1 cellular context compared by ENCODE assay signal in the genomic region with DNA sequence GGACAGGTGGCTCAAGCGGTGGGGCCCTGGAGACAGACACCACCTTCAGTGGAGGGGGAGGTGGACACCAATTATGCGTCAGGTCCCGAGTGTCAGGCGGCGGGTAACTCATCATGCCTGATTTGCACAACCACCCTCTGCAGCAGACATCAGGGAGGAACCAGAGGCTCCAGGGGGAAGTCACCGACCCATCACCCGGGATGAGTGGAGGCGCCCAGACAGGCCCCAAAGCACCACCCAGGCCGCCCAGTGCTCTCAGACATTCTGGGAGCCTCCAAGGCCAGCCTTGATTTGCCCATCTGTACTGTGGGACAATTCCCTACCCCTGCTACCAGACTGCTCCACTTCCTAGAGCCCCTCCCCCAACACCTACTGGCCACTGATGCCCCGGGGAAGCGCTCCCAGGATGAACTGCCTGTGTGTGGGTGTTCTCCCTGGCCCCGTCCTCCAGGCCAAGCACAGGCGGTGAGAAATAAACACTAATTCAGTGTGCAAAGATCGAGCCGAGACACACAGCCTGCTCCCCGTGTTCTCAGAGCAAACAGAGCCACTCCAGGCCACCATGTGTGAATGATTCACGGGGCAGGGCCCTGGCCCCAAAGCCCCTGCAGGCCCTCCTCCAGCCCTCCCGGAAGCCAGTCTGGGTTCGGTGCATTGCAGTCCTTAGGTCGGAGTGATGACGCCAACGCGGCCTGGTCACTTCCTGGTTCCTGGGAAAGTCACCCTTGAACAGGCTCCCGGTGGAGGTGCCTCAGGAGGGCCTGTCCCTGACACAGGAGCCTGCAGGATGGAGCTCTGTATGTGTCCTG.
TF ChIP-seq lines count a peak whose summit lies in the region.

No MANE protein-coding gene starts in this region.

TF ChIP-seq in HepG2, 621 proteins besides CTCF, POLR2A, EP300 and RAD21 (continued from another document and continues in another):
- TF ChIP-seq ZFP91 (CRISPR knock-in tag; IDR thresholded peaks at IDR 0.05; ENCODE audit: borderline replicate concordance): peak; percentile 93; the same call in 1 of the 2 replicates
- peak; percentile 82; the same call in 1 of the 2 replicates for TF ChIP-seq MAZ (IDR thresholded peaks at IDR 0.05; ENCODE audit: borderline replicate concordance, low read depth, low read length)
- peak; percentile 95 for TF ChIP-seq MAZ (CRISPR knock-in tag; IDR thresholded peaks at IDR 0.05; ENCODE audit: low read depth)
- no peak for TF ChIP-seq KLF11 (CRISPR knock-in tag; IDR thresholded peaks at IDR 0.05)
- no peak for TF ChIP-seq FLYWCH1 (CRISPR knock-in tag; IDR thresholded peaks at IDR 0.05)
- peak; percentile 90 for TF ChIP-seq SP4 (CRISPR knock-in tag; IDR thresholded peaks at IDR 0.05)
- no peak for TF ChIP-seq GPBP1L1 (CRISPR knock-in tag; IDR thresholded peaks at IDR 0.05)
- no peak for TF ChIP-seq E2F1 (CRISPR knock-in tag; IDR thresholded peaks at IDR 0.05)
- no peak for TF ChIP-seq ZSCAN12 (CRISPR knock-in tag; IDR thresholded peaks at IDR 0.05)
- no peak for TF ChIP-seq GTF3A (CRISPR knock-in tag; conservative IDR thresholded peaks at IDR 0.05)
- TF ChIP-seq MED13 (CRISPR knock-in tag; IDR thresholded peaks at IDR 0.05): 0 out of 2 replicates have a peak, but pooled peaks have one; percentile 23
- TF ChIP-seq SNAPC2 (CRISPR knock-in tag; IDR thresholded peaks at IDR 0.05): no peak
- TF ChIP-seq TMF1 (CRISPR knock-in tag; IDR thresholded peaks at IDR 0.05; ENCODE audit: low read depth): no peak; the same call in 1 of the 2 replicates
- peak; percentile 95 for TF ChIP-seq ARHGAP35 (CRISPR knock-in tag; IDR thresholded peaks at IDR 0.05; ENCODE audit: borderline replicate concordance)
- 0 out of 2 replicates have a peak, but pooled peaks have one; percentile 19 for TF ChIP-seq ZBTB37 (CRISPR knock-in tag; IDR thresholded peaks at IDR 0.05)
- peak; percentile 93 for TF ChIP-seq GABPB1 (CRISPR knock-in tag; IDR thresholded peaks at IDR 0.05)
- no peak for TF ChIP-seq ATF4 (CRISPR knock-in tag; IDR thresholded peaks at IDR 0.05)
- peak; percentile 88 for TF ChIP-seq ZNF18 (CRISPR knock-in tag; IDR thresholded peaks at IDR 0.05; ENCODE audit: insufficient replicate concordance)
- no peak for TF ChIP-seq SP1 (IDR thresholded peaks at IDR 0.05)
- no peak for TF ChIP-seq SP1 (CRISPR knock-in tag; IDR thresholded peaks at IDR 0.05)
- TF ChIP-seq, protein P1, sequence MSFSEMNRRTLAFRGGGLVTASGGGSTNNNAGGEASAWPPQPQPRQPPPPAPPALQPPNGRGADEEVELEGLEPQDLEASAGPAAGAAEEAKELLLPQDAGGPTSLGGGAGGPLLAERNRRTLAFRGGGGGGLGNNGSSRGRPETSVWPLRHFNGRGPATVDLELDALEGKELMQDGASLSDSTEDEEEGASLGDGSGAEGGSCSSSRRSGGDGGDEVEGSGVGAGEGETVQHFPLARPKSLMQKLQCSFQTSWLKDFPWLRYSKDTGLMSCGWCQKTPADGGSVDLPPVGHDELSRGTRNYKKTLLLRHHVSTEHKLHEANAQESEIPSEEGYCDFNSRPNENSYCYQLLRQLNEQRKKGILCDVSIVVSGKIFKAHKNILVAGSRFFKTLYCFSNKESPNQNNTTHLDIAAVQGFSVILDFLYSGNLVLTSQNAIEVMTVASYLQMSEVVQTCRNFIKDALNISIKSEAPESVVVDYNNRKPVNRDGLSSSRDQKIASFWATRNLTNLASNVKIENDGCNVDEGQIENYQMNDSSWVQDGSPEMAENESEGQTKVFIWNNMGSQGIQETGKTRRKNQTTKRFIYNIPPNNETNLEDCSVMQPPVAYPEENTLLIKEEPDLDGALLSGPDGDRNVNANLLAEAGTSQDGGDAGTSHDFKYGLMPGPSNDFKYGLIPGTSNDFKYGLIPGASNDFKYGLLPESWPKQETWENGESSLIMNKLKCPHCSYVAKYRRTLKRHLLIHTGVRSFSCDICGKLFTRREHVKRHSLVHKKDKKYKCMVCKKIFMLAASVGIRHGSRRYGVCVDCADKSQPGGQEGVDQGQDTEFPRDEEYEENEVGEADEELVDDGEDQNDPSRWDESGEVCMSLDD (CRISPR knock-in tag; IDR thresholded peaks at IDR 0.05; ENCODE audit: borderline replicate concordance): peak; percentile 75; the same call in 1 of the 2 replicates
- TF ChIP-seq KLF6 (CRISPR knock-in tag; IDR thresholded peaks at IDR 0.05): no peak
- TF ChIP-seq ZNF614 (CRISPR knock-in tag; IDR thresholded peaks at IDR 0.05; ENCODE audit: borderline replicate concordance): no peak; the same call in 1 of the 2 replicates
- TF ChIP-seq, protein P2, sequence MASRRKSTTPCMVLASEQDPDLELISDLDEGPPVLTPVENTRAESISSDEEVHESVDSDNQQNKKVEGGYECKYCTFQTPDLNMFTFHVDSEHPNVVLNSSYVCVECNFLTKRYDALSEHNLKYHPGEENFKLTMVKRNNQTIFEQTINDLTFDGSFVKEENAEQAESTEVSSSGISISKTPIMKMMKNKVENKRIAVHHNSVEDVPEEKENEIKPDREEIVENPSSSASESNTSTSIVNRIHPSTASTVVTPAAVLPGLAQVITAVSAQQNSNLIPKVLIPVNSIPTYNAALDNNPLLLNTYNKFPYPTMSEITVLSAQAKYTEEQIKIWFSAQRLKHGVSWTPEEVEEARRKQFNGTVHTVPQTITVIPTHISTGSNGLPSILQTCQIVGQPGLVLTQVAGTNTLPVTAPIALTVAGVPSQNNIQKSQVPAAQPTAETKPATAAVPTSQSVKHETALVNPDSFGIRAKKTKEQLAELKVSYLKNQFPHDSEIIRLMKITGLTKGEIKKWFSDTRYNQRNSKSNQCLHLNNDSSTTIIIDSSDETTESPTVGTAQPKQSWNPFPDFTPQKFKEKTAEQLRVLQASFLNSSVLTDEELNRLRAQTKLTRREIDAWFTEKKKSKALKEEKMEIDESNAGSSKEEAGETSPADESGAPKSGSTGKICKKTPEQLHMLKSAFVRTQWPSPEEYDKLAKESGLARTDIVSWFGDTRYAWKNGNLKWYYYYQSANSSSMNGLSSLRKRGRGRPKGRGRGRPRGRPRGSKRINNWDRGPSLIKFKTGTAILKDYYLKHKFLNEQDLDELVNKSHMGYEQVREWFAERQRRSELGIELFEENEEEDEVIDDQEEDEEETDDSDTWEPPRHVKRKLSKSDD (CRISPR knock-in tag; IDR thresholded peaks at IDR 0.05; ENCODE audit: low read depth): peak; percentile 95
- no peak for TF ChIP-seq HNRNPLL (IDR thresholded peaks at IDR 0.05; ENCODE audit: low read depth, low read length, poor library complexity, severe bottlenecking)
- no peak for TF ChIP-seq PAF1 (CRISPR knock-in tag; IDR thresholded peaks at IDR 0.05)
- no peak for TF ChIP-seq SUZ12 (IDR thresholded peaks at IDR 0.05; ENCODE audit: low read depth, low read length)
- TF ChIP-seq, protein P3, sequence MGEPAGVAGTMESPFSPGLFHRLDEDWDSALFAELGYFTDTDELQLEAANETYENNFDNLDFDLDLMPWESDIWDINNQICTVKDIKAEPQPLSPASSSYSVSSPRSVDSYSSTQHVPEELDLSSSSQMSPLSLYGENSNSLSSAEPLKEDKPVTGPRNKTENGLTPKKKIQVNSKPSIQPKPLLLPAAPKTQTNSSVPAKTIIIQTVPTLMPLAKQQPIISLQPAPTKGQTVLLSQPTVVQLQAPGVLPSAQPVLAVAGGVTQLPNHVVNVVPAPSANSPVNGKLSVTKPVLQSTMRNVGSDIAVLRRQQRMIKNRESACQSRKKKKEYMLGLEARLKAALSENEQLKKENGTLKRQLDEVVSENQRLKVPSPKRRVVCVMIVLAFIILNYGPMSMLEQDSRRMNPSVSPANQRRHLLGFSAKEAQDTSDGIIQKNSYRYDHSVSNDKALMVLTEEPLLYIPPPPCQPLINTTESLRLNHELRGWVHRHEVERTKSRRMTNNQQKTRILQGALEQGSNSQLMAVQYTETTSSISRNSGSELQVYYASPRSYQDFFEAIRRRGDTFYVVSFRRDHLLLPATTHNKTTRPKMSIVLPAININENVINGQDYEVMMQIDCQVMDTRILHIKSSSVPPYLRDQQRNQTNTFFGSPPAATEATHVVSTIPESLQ (CRISPR knock-in tag; conservative IDR thresholded peaks at IDR 0.05): no peak
- peak; percentile 19; the same call in 1 of the 2 replicates for TF ChIP-seq ZNF777 (CRISPR knock-in tag; IDR thresholded peaks at IDR 0.05)
- no peak for TF ChIP-seq RORA (CRISPR knock-in tag; IDR thresholded peaks at IDR 0.05)
- TF ChIP-seq FOXK1 (CRISPR knock-in tag; IDR thresholded peaks at IDR 0.05; ENCODE audit: borderline replicate concordance, low read depth): peak; percentile 72
- TF ChIP-seq ZNF33A (CRISPR knock-in tag; IDR thresholded peaks at IDR 0.05; ENCODE audit: borderline replicate concordance): no peak
